ENCODE assay signal across 11 cellular contexts in the genomic region with DNA sequence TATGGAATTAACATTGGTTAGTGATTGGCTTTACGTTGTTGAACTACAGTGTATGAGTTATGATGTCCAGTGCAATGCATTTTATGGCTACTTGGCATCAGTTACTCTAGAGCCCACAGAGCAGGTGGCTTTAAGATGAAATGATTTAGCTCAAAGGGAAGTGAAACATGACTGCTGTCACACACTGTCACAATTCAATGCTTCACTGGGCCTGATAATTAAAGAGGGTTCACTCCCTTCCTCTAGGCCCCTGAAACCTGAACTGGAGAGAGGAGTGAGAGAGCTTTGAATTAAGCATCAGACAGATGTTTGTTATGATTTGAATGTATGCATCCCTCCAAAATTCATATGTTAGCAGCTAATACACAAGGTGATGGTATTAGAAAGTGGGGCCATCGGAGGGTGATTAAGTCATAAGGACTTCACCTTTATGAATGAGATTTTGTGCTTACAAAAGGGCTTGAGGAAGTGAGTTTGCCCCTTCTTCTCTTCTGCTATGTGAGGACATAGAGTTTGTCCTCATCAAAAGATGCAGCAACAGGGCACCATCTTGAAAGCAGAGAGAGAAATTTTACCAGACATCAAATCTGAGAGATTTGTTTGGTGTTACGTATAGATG.
A peak's percentile ranks its signal among the peaks of the same experiment; 100 is the strongest.
DNase-seq lines count a peak whose midpoint lies in the region; ATAC-seq and TF ChIP-seq lines count a peak whose summit lies in the region.
"Had no signal": no experiment of that assay in that cellular context is flagged by ENCODE, and none has a peak within 500 bp of the region (broad histone marks: within the 10 kb centered on the region; RNA-seq: fewer than 3 reads in every experiment).

No MANE protein-coding gene starts in this region.

- no peaks in the 10 kb centered on the region for H3K27me3 ChIP-seq in GM06990 (replicated peaks; ENCODE audit: control insufficient read depth, insufficient read depth, low read length)
- no peaks in the 10 kb centered on the region for H3K27me3 ChIP-seq in PC-9 (ENCODE audit: insufficient read depth, low read depth)
- no peaks in the 10 kb centered on the region for H3K27me3 ChIP-seq in dorsolateral prefrontal cortex

- H4K20me1 ChIP-seq in PC-9 (ENCODE audit: insufficient read depth): no peaks in the 10 kb centered on the region

- no peak overlapping the region for H3K4me3 ChIP-seq in GM06990 (replicated peaks; ENCODE audit: low read depth, low read length)
- H3K4me3 ChIP-seq in PC-9: no peak overlapping the region
- no peak overlapping the region for H3K4me3 ChIP-seq in dorsolateral prefrontal cortex

- no TSS peak for BruUV-seq in PC-9 (replicated peaks; lab: Mats Ljungman, UMichigan)

- no peak overlapping the region for H3K4me2 ChIP-seq in PC-9

- POLR2A ChIA-PET in PC-9 (lab: Charles Lee; ENCODE audit: unreplicated experiment): no interaction called here

- no peaks in the 10 kb centered on the region for H3K79me2 ChIP-seq in PC-9 (ENCODE audit: low read depth)

- CTCF ChIA-PET in PC-9 (lab: Charles Lee): no interaction called here

- no peak overlapping the region for H2AFZ ChIP-seq in PC-9

- no peaks in the 10 kb centered on the region for H3K36me3 ChIP-seq in GM06990 (ENCODE audit: control insufficient read depth, insufficient read depth, low read length)
- no peaks in the 10 kb centered on the region for H3K36me3 ChIP-seq in PC-9 (ENCODE audit: low read depth)

- intact Hi-C loops in PC-9 (cut with micrococcal nuclease; ENCODE audit: unreplicated experiment): no loop called here
- intact Hi-C loops in dorsolateral prefrontal cortex (cut with DNase I): no loop called here
- intact Hi-C loops in sciatic nerve (cut with DNase I): no loop called here

- TF ChIP-seq CTCF in GM06990 (IDR thresholded peaks at IDR 0.05; ENCODE audit: insufficient read depth, low read length, poor library complexity, severe bottlenecking) (no peak), PC-9 (conservative IDR thresholded peaks at IDR 0.05) (no peak), dorsolateral prefrontal cortex (IDR thresholded peaks at IDR 0.05 in 54 of 56, conservative IDR thresholded peaks at IDR 0.05 in 2 of 56; ENCODE audit: low read depth in 1 of 56, partially characterized antibody in 56 of 56) (no peak)

- ATAC-seq in GM19328 (IDR thresholded peaks at IDR 0.05; ENCODE audit: unreplicated experiment): peak; percentile 96
- ATAC-seq in HG02938 (IDR thresholded peaks at IDR 0.05; ENCODE audit: unreplicated experiment): peak; percentile 99
- no peak for ATAC-seq in sciatic nerve

- H3K27ac ChIP-seq in PC-9 (no peak overlapping the region), dorsolateral prefrontal cortex (no peak overlapping the region)

- H3K9me3 ChIP-seq in PC-9 (ENCODE audit: insufficient read depth, low read depth): no peaks in the 10 kb centered on the region

- DNase-seq in GM06990 (ENCODE audit: extremely low read depth, insufficient read length) (peak; percentile 87), NAMALWA (ENCODE audit: low spot score) (peak; percentile 99), PC-9 (no peak), dorsolateral prefrontal cortex (no peak), sciatic nerve (ENCODE audit: low spot score) (no peak), COLO829 (ENCODE audit: low spot score) (no peak)
- DNase-seq: C1 segment of cervical spinal cord, NCI-H345, substantia nigra had no signal

- no peaks in the 10 kb centered on the region for H3K4me1 ChIP-seq in PC-9 (replicated peaks; ENCODE audit: insufficient read depth)

- no peaks in the 10 kb centered on the region; the same call in 1 of the 2 replicates for H3K9me2 ChIP-seq in PC-9 (ENCODE audit: insufficient read depth)

- no peaks in the 10 kb centered on the region for H3F3A ChIP-seq in PC-9 (ENCODE audit: insufficient read depth, low read depth)

Comparison
In these comparisons a context has a peak if more than half of its experiments do, and no peak if none do; other contexts are left out.
1. DNase-seq: peak in GM06990 (single experiment) and NAMALWA (single experiment); none in PC-9 (0 of 2), dorsolateral prefrontal cortex (0 of 10), sciatic nerve (single experiment) and COLO829 (single experiment).